8 cellular contexts compared by ENCODE assay signal in the genomic region with DNA sequence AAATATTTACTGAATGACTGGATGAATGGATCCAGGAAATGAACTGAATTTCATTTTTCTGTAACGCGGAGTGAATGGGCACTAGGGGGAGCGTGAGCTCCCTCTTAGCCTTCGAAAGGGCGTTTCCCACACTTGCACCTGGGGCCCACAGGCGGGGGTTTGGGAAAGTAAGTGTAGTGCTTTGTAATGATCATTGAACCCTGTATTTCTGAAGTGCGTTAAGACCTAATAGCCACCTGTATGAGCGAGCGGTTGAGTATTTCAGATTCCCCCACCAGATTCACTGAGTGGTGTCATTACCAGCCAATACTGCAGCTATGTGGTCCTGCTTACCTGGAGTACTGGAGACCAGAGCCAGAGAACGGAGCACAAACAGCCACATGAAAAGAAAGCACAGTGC. TPM values are rescaled to one million over a fixed set of nuclear protein-coding genes. Genes with fewer than 3 reads are reported as not detected.
A peak's percentile ranks its signal among the peaks of the same experiment; 100 is the strongest.
DNase-seq lines count a peak whose midpoint lies in the region; ATAC-seq, FAIRE-seq and TF ChIP-seq lines count a peak whose summit lies in the region.

No MANE protein-coding gene starts in this region.

- 0 out of 2 replicates have a peak, but pooled peaks cover 3% of the 10 kb centered on the region for H3K27me3 ChIP-seq in OCI-LY3 (ENCODE audit: low read depth, low read length)
- no peaks in the 10 kb centered on the region for H3K27me3 ChIP-seq in adrenal gland

- ATAC-seq in HG03139 (IDR thresholded peaks at IDR 0.05; ENCODE audit: unreplicated experiment) (peak; percentile 59), memory B cell (ENCODE audit: low read depth) (peak; percentile 98), HG03280 (IDR thresholded peaks at IDR 0.05; ENCODE audit: unreplicated experiment) (no peak), GM19351 (IDR thresholded peaks at IDR 0.05; ENCODE audit: unreplicated experiment) (no peak)

- no peaks in the 10 kb centered on the region for H3K9me3 Mint-ChIP-seq in memory B cell

- intact Hi-C loops in adrenal gland (cut with DNase I), result no loop called here

- H3K36me3 ChIP-seq in OCI-LY3 (replicated peaks; ENCODE audit: low read depth, low read length) (no peaks in the 10 kb centered on the region), adrenal gland (replicated peaks in 1 of 2) (no peaks in the 10 kb centered on the region)

- H3K27ac ChIP-seq in OCI-LY3 (ENCODE audit: low read length) (no peak overlapping the region), adrenal gland (no peak overlapping the region)

- WGBS in adrenal gland, 4 donors, result 30 to 48% (median 31%) methylated on average over 10 of the region's 10 CpGs

- no peaks in the 10 kb centered on the region for H3K27me3 Mint-ChIP-seq in memory B cell

- H3K4me2 ChIP-seq in OCI-LY3 (ENCODE audit: low read length), result peak overlapping the region; percentile 37

- peak; percentile 28 for FAIRE-seq in G401.6 (lab: Jason Lieb, UNC)

- no peak overlapping the region for H3K4me3 ChIP-seq in OCI-LY3 (ENCODE audit: low read length)
- H3K4me3 ChIP-seq in adrenal gland, result no peak overlapping the region

- H3K9me3 ChIP-seq in OCI-LY3 (ENCODE audit: insufficient read depth, low read length) (no peaks in the 10 kb centered on the region), adrenal gland (replicated peaks in 1 of 3) (no peaks in the 10 kb centered on the region)

- DNase-seq in adrenal gland, result peak in 1 of 7 donors; percentile 30
- DNase-seq in memory B cell (ENCODE audit: low spot score in 2 of 2), result peak; percentile 30 to 58
- no peak for DNase-seq in amniotic stem cell (lab: John Stamatoyannopoulos, UW)

- no peaks in the 10 kb centered on the region for H3K79me2 ChIP-seq in OCI-LY3 (ENCODE audit: low read length)

- peak overlapping the region; percentile 22 for H3K4me3 Mint-ChIP-seq in memory B cell

- TF ChIP-seq CTCF in OCI-LY3 (IDR thresholded peaks at IDR 0.05; ENCODE audit: low read depth, low read length) (peak; percentile 72), adrenal gland (IDR thresholded peaks at IDR 0.05) (peak; percentile 37 to 70 (median 54))

- TF ChIP-seq POLR2A in adrenal gland (IDR thresholded peaks at IDR 0.05), result no peak

- no peaks in the 10 kb centered on the region for H4K20me1 ChIP-seq in OCI-LY3 (ENCODE audit: insufficient read depth, low read length)

- no peak overlapping the region for H3K27ac Mint-ChIP-seq in memory B cell

- H3K36me3 Mint-ChIP-seq in memory B cell, result no peaks in the 10 kb centered on the region

- no peak overlapping the region for H3K9ac ChIP-seq in OCI-LY3 (ENCODE audit: low read length)

- peaks cover 3% of the 10 kb centered on the region for H3K4me1 Mint-ChIP-seq in memory B cell

- H3K4me1 ChIP-seq in OCI-LY3 (ENCODE audit: low read length) (peaks cover 17% of the 10 kb centered on the region), adrenal gland (replicated peaks in 1 of 2) (peaks cover 0 to 17% of the 10 kb centered on the region in 2 donors)

- H2AFZ ChIP-seq in OCI-LY3 (ENCODE audit: low read depth, low read length), result no peak overlapping the region

RNA-seq across cellular contexts. Expression of a gene that starts 10.5 kb away (rescaled TPM):
- total RNA-seq in adrenal gland, result 1 to 10 TPM; 1.7 to 3.9 (median 2.2) TPM
- 1 to 10 TPM; 1.5 to 2.5 (median 1.7) TPM for polyA plus RNA-seq in adrenal gland

RNA-seq across cellular contexts. Expression of a gene that starts 15.8 kb away (rescaled TPM):
- 100 to 1,000 TPM in 6 of 8 donors, 10 to 100 TPM in 2; 81.3 to 159 (median 126) TPM for total RNA-seq in adrenal gland
- polyA plus RNA-seq in adrenal gland, result 100 to 1,000 TPM; 107 to 264 (median 128) TPM

Comparison
In these comparisons a context has a peak if more than half of its experiments do, and no peak if none do; other contexts are left out.
1. ATAC-seq: peak in HG03139 (single experiment) and memory B cell (single experiment); none in HG03280 (single experiment) and GM19351 (single experiment).